20 cellular contexts compared by ENCODE assay signal in the genomic region with DNA sequence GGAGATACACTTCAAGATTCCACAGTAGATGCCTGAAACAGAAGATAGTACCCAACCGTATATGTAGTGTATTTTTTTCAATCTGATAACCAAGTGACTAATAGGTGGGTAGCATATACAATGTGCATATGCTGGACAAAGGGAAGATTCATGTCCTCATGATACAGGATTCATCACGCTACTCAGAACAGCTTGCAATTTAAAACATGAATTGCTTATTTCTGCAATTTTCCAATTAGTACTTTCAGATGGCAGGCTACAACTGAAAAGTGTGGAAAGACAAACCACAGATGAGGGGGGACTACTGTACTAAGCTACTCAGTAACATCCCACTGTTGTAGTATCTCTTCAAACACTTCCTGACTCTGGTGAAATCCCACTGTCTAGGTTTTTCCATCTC.
"Had no signal": no experiment of that assay in that cellular context is flagged by ENCODE, and none has a peak within 500 bp of the region (broad histone marks: within the 10 kb centered on the region; RNA-seq: fewer than 3 reads in every experiment).

No MANE protein-coding gene starts in this region.

- ATAC-seq: foreskin keratinocyte; left colon; left ventricle myocardium superior; psoas muscle; right lobe of liver; stimulated activated memory B cell treated with anti-CD40 and anti-IgM and Interleukin-4, amounts not matched to agents 10 μg/mL and 1 μg/mL and 100 μg/mL, for 72 hours; upper lobe of right lung had no signal

- H3K36me3 Mint-ChIP-seq: naive B cell; stimulated activated memory B cell treated with anti-CD40 and anti-IgM and Interleukin-4, amounts not matched to agents 10 μg/mL and 1 μg/mL and 100 μg/mL, for 72 hours had no signal

- H3K4me3 Mint-ChIP-seq: endodermal cell; naive B cell; stimulated activated memory B cell treated with anti-CD40 and anti-IgM and Interleukin-4, amounts not matched to agents 10 μg/mL and 1 μg/mL and 100 μg/mL, for 72 hours; stimulated activated naive CD8-positive, alpha-beta T cell treated with anti-CD3 and anti-CD28 coated beads, Interleukin-15, Interleukin-2, amounts not matched to agents 100 ng/mL and 50 ng/mL, for 24 hours had no signal

- H3K4me1 Mint-ChIP-seq: endodermal cell had no signal

- DNase-seq: effector CD4-positive, alpha-beta T cell; endodermal cell; foreskin keratinocyte; head of caudate nucleus; left colon; left ventricle myocardium superior; mesendoderm; naive B cell; psoas muscle; retina; right lobe of liver; spleen; stimulated activated CD4-positive, alpha-beta T cell treated with anti-CD3 and anti-CD28 coated beads, Interleukin-15, amount 100 ng/mL, for 24 hours; stimulated activated CD4-positive, alpha-beta T cell treated with anti-CD3 and anti-CD28 coated beads, Interleukin-1b, Interleukin-23, amount 100 ng/mL, for 48 hours; stimulated activated CD4-positive, alpha-beta T cell treated with anti-CD3 and anti-CD28 coated beads, Interleukin-4, amount 100 ng/mL, for 24 hours; tibial artery; upper lobe of right lung had no signal

- H3K9me3 Mint-ChIP-seq: naive B cell; stimulated activated memory B cell treated with anti-CD40 and anti-IgM and Interleukin-4, amounts not matched to agents 10 μg/mL and 1 μg/mL and 100 μg/mL, for 72 hours; stimulated activated naive CD8-positive, alpha-beta T cell treated with anti-CD3 and anti-CD28 coated beads, Interleukin-15, Interleukin-2, amounts not matched to agents 100 ng/mL and 50 ng/mL, for 24 hours had no signal

- FAIRE-seq: endothelial cell of umbilical vein had no signal

- H3K27ac Mint-ChIP-seq: endodermal cell; naive B cell; stimulated activated memory B cell treated with anti-CD40 and anti-IgM and Interleukin-4, amounts not matched to agents 10 μg/mL and 1 μg/mL and 100 μg/mL, for 72 hours; stimulated activated naive CD8-positive, alpha-beta T cell treated with anti-CD3 and anti-CD28 coated beads, Interleukin-15, Interleukin-2, amounts not matched to agents 100 ng/mL and 50 ng/mL, for 24 hours had no signal

- H3K27me3 Mint-ChIP-seq: stimulated activated memory B cell treated with anti-CD40 and anti-IgM and Interleukin-4, amounts not matched to agents 10 μg/mL and 1 μg/mL and 100 μg/mL, for 72 hours; stimulated activated naive CD8-positive, alpha-beta T cell treated with anti-CD3 and anti-CD28 coated beads, Interleukin-15, Interleukin-2, amounts not matched to agents 100 ng/mL and 50 ng/mL, for 24 hours had no signal
